In genomic region chr2:113854970-113855740, GRCh38 we compare ENCODE assay signal across 15 cellular contexts. TPM values are rescaled to one million over a fixed set of nuclear protein-coding genes. Genes with fewer than 3 reads are reported as not detected.
DNase-seq lines count a peak whose midpoint lies in the region; ATAC-seq and TF ChIP-seq lines count a peak whose summit lies in the region.
"Had no signal": no experiment of that assay in that cellular context is flagged by ENCODE, and none has a peak within 500 bp of the region (broad histone marks: within the 10 kb centered on the region; RNA-seq: fewer than 3 reads in every experiment).

No MANE protein-coding gene starts in this region.

- H3K4me3 ChIP-seq in WERI-Rb-1 (ENCODE audit: low read depth, low read length) = no peak overlapping the region
- H3K4me3 ChIP-seq: lung had no signal

- H3K27me3 Mint-ChIP-seq in CD14-positive monocyte (ENCODE audit: low read depth in 3 of 3) = peaks cover 0 to 1% (median 0%) of the 10 kb centered on the region in 3 donors
- no peaks in the 10 kb centered on the region for H3K27me3 Mint-ChIP-seq in activated CD4-positive, alpha-beta T cell treated with anti-CD3 and anti-CD28 coated beads, Interleukin-2, amount 10 ng/mL, durations not matched to agents 24 days and 14 days
- H3K27me3 Mint-ChIP-seq: central memory CD8-positive, alpha-beta T cell had no signal

- H3K27me3 ChIP-seq in WERI-Rb-1 (ENCODE audit: insufficient read depth, low read depth, severe bottlenecking) = no peaks in the 10 kb centered on the region

- no peaks in the 10 kb centered on the region for H3K36me3 ChIP-seq in WERI-Rb-1

- H3K36me3 Mint-ChIP-seq in CD14-positive monocyte = no peaks in the 10 kb centered on the region
- H3K36me3 Mint-ChIP-seq in activated CD4-positive, alpha-beta T cell treated with anti-CD3 and anti-CD28 coated beads, Interleukin-2, amount 10 ng/mL, durations not matched to agents 24 days and 14 days (ENCODE audit: low read depth) = peaks cover 11% of the 10 kb centered on the region

- intact Hi-C loops in CD14-positive monocyte (cut with micrococcal nuclease) = loop anchor here (5.0 kb wide), 1 partner anchor 37 kb away; the partner anchor contains the start of gene ACTR3 (in 2 of the 2)
- intact Hi-C loops in activated CD4-positive, alpha-beta T cell treated with anti-CD3 and anti-CD28 coated beads, Interleukin-2, amount 10 ng/mL, durations not matched to agents 24 days and 14 days (cut with micrococcal nuclease) = no loop called here

- H3K9me3 Mint-ChIP-seq in CD14-positive monocyte = no peaks in the 10 kb centered on the region
- no peaks in the 10 kb centered on the region for H3K9me3 Mint-ChIP-seq in activated CD4-positive, alpha-beta T cell treated with anti-CD3 and anti-CD28 coated beads, Interleukin-2, amount 10 ng/mL, durations not matched to agents 24 days and 14 days
- H3K9me3 Mint-ChIP-seq: central memory CD8-positive, alpha-beta T cell had no signal

- H3K4me3 Mint-ChIP-seq in CD14-positive monocyte = no peak overlapping the region
- H3K4me3 Mint-ChIP-seq in activated CD4-positive, alpha-beta T cell treated with anti-CD3 and anti-CD28 coated beads, Interleukin-2, amount 10 ng/mL, durations not matched to agents 24 days and 14 days = no peak overlapping the region
- H3K4me3 Mint-ChIP-seq: central memory CD8-positive, alpha-beta T cell had no signal

- H3K27ac Mint-ChIP-seq in CD14-positive monocyte = peak overlapping the region in 6 of 7 donors; percentile 15 to 75 (median 60)
- no peak overlapping the region for H3K27ac Mint-ChIP-seq in activated CD4-positive, alpha-beta T cell treated with anti-CD3 and anti-CD28 coated beads, Interleukin-2, amount 10 ng/mL, durations not matched to agents 24 days and 14 days

- H3K4me1 Mint-ChIP-seq in CD14-positive monocyte = peaks cover 54% of the 10 kb centered on the region
- H3K4me1 Mint-ChIP-seq in activated CD4-positive, alpha-beta T cell treated with anti-CD3 and anti-CD28 coated beads, Interleukin-2, amount 10 ng/mL, durations not matched to agents 24 days and 14 days = peaks cover 6% of the 10 kb centered on the region
- H3K4me1 Mint-ChIP-seq: central memory CD8-positive, alpha-beta T cell had no signal

- H3K27ac ChIP-seq in WERI-Rb-1 = no peak overlapping the region

- DNase-seq in CD14-positive monocyte (ENCODE audit: low spot score) (peak; percentile 61), NOMO-1 treated with dmso at 0.1 percent for 144 hours (lab: John Stamatoyannopoulos, UW; ENCODE audit: unreplicated experiment) (peak; percentile 53), germinal center (ENCODE audit: low spot score) (peak; percentile 19), NCI-H526 treated with DMSO at 0.1 percent for 48 hours (lab: John Stamatoyannopoulos, UW) (no peak), WERI-Rb-1 (no peak), cortex of kidney (lab: John Stamatoyannopoulos, UW) (no peak)
- no peak for DNase-seq in activated CD4-positive, alpha-beta T cell treated with anti-CD3 and anti-CD28 coated beads, Interleukin-2, amount 10 ng/mL, durations not matched to agents 24 days and 14 days
- DNase-seq: activated CD4-positive, CD25-positive, alpha-beta regulatory T cell; Caco-2; NCI-H1105 treated with DMSO at 0.1 percent for 48 hours; stimulated activated naive CD4-positive, alpha-beta T cell had no signal

- ATAC-seq in GM21423 (IDR thresholded peaks at IDR 0.05; ENCODE audit: unreplicated experiment) = peak; percentile 49
- ATAC-seq: SK-N-SH treated with all-trans-retinoic acid at 6 μM for 48 hours had no signal

- TF ChIP-seq CTCF in CD14-positive monocyte (IDR thresholded peaks at IDR 0.05) = no peak
- no peak for TF ChIP-seq CTCF in WERI-Rb-1 (IDR thresholded peaks at IDR 0.05; ENCODE audit: low read depth, low read length)

- H3K9me3 ChIP-seq in WERI-Rb-1 (ENCODE audit: severe bottlenecking) = no peaks in the 10 kb centered on the region

RNA-seq across cellular contexts. Expression of gene ACTR3, which starts 34.7 kb away (rescaled TPM):
- 100 to 1,000 TPM; 464 to 557 TPM for polyA plus RNA-seq in CD14-positive monocyte
- 452 and 460 TPM in 2 replicates for total RNA-seq in activated CD4-positive, alpha-beta T cell treated with anti-CD3 and anti-CD28 coated beads, Interleukin-2, amount 10 ng/mL, durations not matched to agents 24 days and 14 days

Comparison
In these comparisons a context has a peak if more than half of its experiments do, and no peak if none do; other contexts are left out.
1. DNase-seq: peak in CD14-positive monocyte (single experiment), NOMO-1 treated with dmso at 0.1 percent for 144 hours (single experiment) and germinal center (single experiment); none in activated CD4-positive, alpha-beta T cell treated with anti-CD3 and anti-CD28 coated beads, Interleukin-2, amount 10 ng/mL, durations not matched to agents 24 days and 14 days (single experiment), NCI-H526 treated with DMSO at 0.1 percent for 48 hours (single experiment), WERI-Rb-1 (single experiment) and cortex of kidney (single experiment).